8 cellular contexts compared by ENCODE assay signal in genomic region chr1:119646521-119647227, GRCh38. TPM values are rescaled to one million over a fixed set of nuclear protein-coding genes. Genes with fewer than 3 reads are reported as not detected.
DNase-seq lines count a peak whose midpoint lies in the region; ATAC-seq and TF ChIP-seq lines count a peak whose summit lies in the region.

No MANE protein-coding gene starts in this region.

- peaks cover 68% of the 10 kb centered on the region for H3K4me1 Mint-ChIP-seq in HFFc6 (ENCODE audit: low read depth)
- H3K4me1 Mint-ChIP-seq in mesothelial cell of epicardium = peaks cover 44% of the 10 kb centered on the region

- in situ Hi-C loops in ACHN (cut with HindIII; ENCODE audit: low pct_ligation_motif_present, low pct_unique_long_range_greater_than_20kb, low sequenced_read_pairs) = no loop called here

- H3K36me3 Mint-ChIP-seq in HFFc6 (ENCODE audit: low read depth) (peaks cover 10% of the 10 kb centered on the region; the same call in 1 of the 2 replicates), mesothelial cell of epicardium (peaks cover 9% of the 10 kb centered on the region)

- H3K9me3 Mint-ChIP-seq in HFFc6 (no peaks in the 10 kb centered on the region), mesothelial cell of epicardium (peaks cover 5% of the 10 kb centered on the region)

- H3K4me3 Mint-ChIP-seq in HFFc6 (peak overlapping the region; percentile 98), mesothelial cell of epicardium (peak overlapping the region; percentile 96)

- DNase-seq in ACHN (peak; percentile 67), HFFc6 (peak; percentile 77), cardiac fibroblast (ENCODE audit: low read depth in 2 of 2) (peak; percentile 47 to 85), mesothelial cell of epicardium (ENCODE audit: low spot score in 2 of 2, unreplicated experiment in 2 of 2) (no peak)
- no peak for DNase-seq in activated CD4-positive, CD25-positive, alpha-beta regulatory T cell (lab: John Stamatoyannopoulos, UW)

- TF ChIP-seq CTCF in HFFc6 (IDR thresholded peaks at IDR 0.05) (no peak), cardiac fibroblast (IDR thresholded peaks at IDR 0.05; ENCODE audit: low read depth, low read length) (no peak), mesothelial cell of epicardium (IDR thresholded peaks at IDR 0.05; ENCODE audit: unreplicated experiment) (no peak)

- ATAC-seq in GM21515 (IDR thresholded peaks at IDR 0.05; ENCODE audit: unreplicated experiment) (no peak), GM18909 (IDR thresholded peaks at IDR 0.05; ENCODE audit: poor library complexity, unreplicated experiment) (no peak)
- ATAC-seq in activated CD4-positive, CD25-positive, alpha-beta regulatory T cell treated with anti-CD3 and anti-CD28 coated beads, Interleukin-2, amount 50 U/mL, for 24 hours = no peak

- H3K27ac Mint-ChIP-seq in HFFc6 (peak overlapping the region; percentile 93), mesothelial cell of epicardium (peak overlapping the region; percentile 97)

- peak overlapping the region; percentile 89 to 97 for H3K4me3 ChIP-seq in cardiac fibroblast (replicated peaks in 1 of 2; ENCODE audit: low read depth in 2 of 2, low read length in 2 of 2)

- H3K27me3 Mint-ChIP-seq in HFFc6 (ENCODE audit: insufficient read depth) (no peaks in the 10 kb centered on the region; the same call in 1 of the 2 replicates), mesothelial cell of epicardium (ENCODE audit: low read depth) (no peaks in the 10 kb centered on the region)

RNA-seq across cellular contexts. Expression of gene ZNF697, which starts 1.4 kb away (rescaled TPM):
- 1 to 10 TPM; 7.5 to 8.5 (median 8.1) TPM for total RNA-seq in HFFc6 (2021; fragmentation: NEBNext Ultra II Directional; extraction: Animal tissue kit (Norgen Biotek cat#: 25700))
- 20.3 to 21.8 TPM (median 20.6 TPM) in 3 replicates for total RNA-seq in mesothelial cell of epicardium

Comparison
In these comparisons a context has a peak if more than half of its experiments do, and no peak if none do; other contexts are left out.
1. DNase-seq: peak in ACHN (single experiment), HFFc6 (single experiment) and cardiac fibroblast (2 of 2); none in mesothelial cell of epicardium (0 of 2) and activated CD4-positive, CD25-positive, alpha-beta regulatory T cell (0 of 4).